39 cellular contexts compared by ENCODE assay signal in genomic region chr15:72468103-72468502, GRCh38.
"Had no signal": no experiment of that assay in that cellular context is flagged by ENCODE, and none has a peak within 500 bp of the region (broad histone marks: within the 10 kb centered on the region; RNA-seq: fewer than 3 reads in every experiment).

No MANE protein-coding gene starts in this region.

- FAIRE-seq: astrocyte, bronchial epithelial cell, colon had no signal

- H3K27ac Mint-ChIP-seq: activated naive CD4-positive, alpha-beta T cell treated with anti-CD3 and anti-CD28 coated beads for 36 hours; activated naive CD4-positive, alpha-beta T cell treated with anti-CD3 and anti-CD28 coated beads, Interleukin-2, amount 10 ng/mL, durations not matched to agents 7 days and 5 days; activated naive CD4-positive, alpha-beta T cell treated with anti-CD3 and anti-CD28 coated beads, Interleukin-2, amount 50 U/mL, for 24 hours; activated naive CD4-positive, alpha-beta T cell treated with anti-CD3 and anti-CD28 coated beads, Interleukin-2, amount 50 U/mL, for 72 hours; activated naive CD8-positive, alpha-beta T cell treated with anti-CD3 and anti-CD28 coated beads for 36 hours; activated naive CD8-positive, alpha-beta T cell treated with anti-CD3 and anti-CD28 coated beads, Interleukin-2, amount 10 ng/mL, durations not matched to agents 7 days and 5 days; activated naive CD8-positive, alpha-beta T cell treated with anti-CD3 and anti-CD28 coated beads, Interleukin-2, amount 50 U/mL, for 24 hours; activated T-cell treated with anti-CD3 and anti-CD28 coated beads, Interleukin-2, amount 50 U/mL, for 24 hours; activated T-helper 1 cell treated with anti-CD3 and anti-CD28 coated beads, Interleukin-12 subunit alpha, Interleukin-12 subunit beta, Interleukin-2, Interleukin-4 antibody, amounts not matched to agents 30 ng/mL and 10 ng/mL and 1 ng/mL, durations not matched to agents 14 hours and 24 hours and 36 hours; activated T-helper 17 cell treated with anti-CD3 and anti-CD28 coated beads, Interleukin-2, amount 50 U/mL, for 72 hours; activated T-helper 2 cell treated with anti-CD3 and anti-CD28 coated beads, Interferon-gamma antibody, Interleukin-2, Interleukin-4, amounts not matched to agents 10 μg/mL and 5 μg/mL and 100 μg/mL, durations not matched to agents 14 hours and 24 hours and 36 hours; brain had no signal

- H3K9me3 Mint-ChIP-seq: activated naive CD4-positive, alpha-beta T cell treated with anti-CD3 and anti-CD28 coated beads for 36 hours; activated naive CD4-positive, alpha-beta T cell treated with anti-CD3 and anti-CD28 coated beads, Interleukin-2, amount 10 ng/mL, durations not matched to agents 7 days and 5 days; activated naive CD4-positive, alpha-beta T cell treated with anti-CD3 and anti-CD28 coated beads, Interleukin-2, amount 50 U/mL, for 24 hours; activated naive CD4-positive, alpha-beta T cell treated with anti-CD3 and anti-CD28 coated beads, Interleukin-2, amount 50 U/mL, for 72 hours; activated naive CD8-positive, alpha-beta T cell treated with anti-CD3 and anti-CD28 coated beads for 36 hours; activated naive CD8-positive, alpha-beta T cell treated with anti-CD3 and anti-CD28 coated beads, Interleukin-2, amount 10 ng/mL, durations not matched to agents 7 days and 5 days; activated naive CD8-positive, alpha-beta T cell treated with anti-CD3 and anti-CD28 coated beads, Interleukin-2, amount 50 U/mL, for 24 hours; activated T-cell treated with anti-CD3 and anti-CD28 coated beads, Interleukin-2, amount 50 U/mL, for 24 hours; activated T-cell treated with anti-CD3 and anti-CD28 coated beads, Interleukin-2, amount 50 U/mL, for 4 hours; activated T-helper 1 cell treated with anti-CD3 and anti-CD28 coated beads, Interleukin-12 subunit alpha, Interleukin-12 subunit beta, Interleukin-2, Interleukin-4 antibody, amounts not matched to agents 30 ng/mL and 10 ng/mL and 1 ng/mL, durations not matched to agents 14 hours and 24 hours and 36 hours; activated T-helper 17 cell treated with anti-CD3 and anti-CD28 coated beads, Interleukin-2, amount 50 U/mL, for 72 hours; activated T-helper 2 cell treated with anti-CD3 and anti-CD28 coated beads, Interferon-gamma antibody, Interleukin-2, Interleukin-4, amounts not matched to agents 10 μg/mL and 5 μg/mL and 100 μg/mL, durations not matched to agents 14 hours and 24 hours and 36 hours; brain; central memory CD8-positive, alpha-beta T cell had no signal

- H3K27ac ChIP-seq: adrenal gland, ascending aorta, body of pancreas, brain microvascular endothelial cell, breast epithelium, cardiac muscle cell had no signal

- H3K36me3 Mint-ChIP-seq: activated naive CD4-positive, alpha-beta T cell treated with anti-CD3 and anti-CD28 coated beads, Interleukin-2, amount 10 ng/mL, durations not matched to agents 7 days and 5 days; activated naive CD4-positive, alpha-beta T cell treated with anti-CD3 and anti-CD28 coated beads, Interleukin-2, amount 50 U/mL, for 24 hours; activated naive CD4-positive, alpha-beta T cell treated with anti-CD3 and anti-CD28 coated beads, Interleukin-2, amount 50 U/mL, for 72 hours; activated naive CD8-positive, alpha-beta T cell treated with anti-CD3 and anti-CD28 coated beads for 36 hours; activated naive CD8-positive, alpha-beta T cell treated with anti-CD3 and anti-CD28 coated beads, Interleukin-2, amount 10 ng/mL, durations not matched to agents 7 days and 5 days; brain had no signal

- ATAC-seq: activated naive CD4-positive, alpha-beta T cell treated with anti-CD3 and anti-CD28 coated beads, Interleukin-2, amount 50 U/mL, for 72 hours; activated naive CD8-positive, alpha-beta T cell treated with anti-CD3 and anti-CD28 coated beads, Interleukin-2, amount 50 U/mL, for 24 hours; activated T-cell treated with anti-CD3 and anti-CD28 coated beads, Interleukin-2, amount 50 U/mL, for 4 hours; activated T-helper 17 cell treated with anti-CD3 and anti-CD28 coated beads, Interleukin-2, amount 50 U/mL, for 72 hours; body of pancreas had no signal

- H3K4me1 ChIP-seq: breast epithelium had no signal

- DNase-seq: activated effector memory CD4-positive, alpha-beta T cell treated with anti-CD3 and anti-CD28 coated beads, Interleukin-2, amount 50 U/mL, for 16 hours; activated effector memory CD4-positive, alpha-beta T cell treated with Interleukin-2 at 50 U/mL for 16 hours; activated gamma-delta T cell; activated gamma-delta T cell treated with Interleukin-2 at 50 U/mL for 16 hours; activated naive CD4-positive, alpha-beta T cell; activated naive CD4-positive, alpha-beta T cell treated with anti-CD3 and anti-CD28 coated beads for 36 hours; activated naive CD4-positive, alpha-beta T cell treated with anti-CD3 and anti-CD28 coated beads, Interleukin-2, amount 10 ng/mL, durations not matched to agents 7 days and 5 days; activated naive CD4-positive, alpha-beta T cell treated with anti-CD3 and anti-CD28 coated beads, Interleukin-2, amount 50 U/mL, for 16 hours; activated naive CD4-positive, alpha-beta T cell treated with Interleukin-2 at 50 U/mL for 16 hours; activated naive CD8-positive, alpha-beta T cell treated with anti-CD3 and anti-CD28 coated beads for 36 hours; activated naive CD8-positive, alpha-beta T cell treated with anti-CD3 and anti-CD28 coated beads, Interleukin-2, amount 10 ng/mL, durations not matched to agents 7 days and 5 days; activated naive CD8-positive, alpha-beta T cell treated with anti-CD3 and anti-CD28 coated beads, Interleukin-2, amount 50 U/mL, for 24 hours; activated T-cell treated with anti-CD3 and anti-CD28 coated beads, Interleukin-2, amount 50 U/mL, for 24 hours; activated T-cell treated with anti-CD3 and anti-CD28 coated beads, Interleukin-2, amount 50 U/mL, for 4 hours; activated T-cell treated with anti-CD3 and anti-CD28 coated beads, Interleukin-2, amount 50 U/mL, for 48 hours; adrenal gland; amniotic stem cell; amygdala; anterior cingulate cortex; aorta; body of pancreas; brain microvascular endothelial cell; caudate nucleus; central memory CD4-positive, alpha-beta T cell; cerebellar nuclear complex had no signal

- H3K9me3 ChIP-seq: adrenal gland, ascending aorta, body of pancreas, breast epithelium had no signal

- H3K36me3 ChIP-seq: ascending aorta, brain microvascular endothelial cell, breast epithelium, cardiac muscle cell had no signal

- H3K27me3 ChIP-seq: adrenal gland, ascending aorta, body of pancreas, brain microvascular endothelial cell, breast epithelium, cardiac muscle cell had no signal

- H3K27me3 Mint-ChIP-seq: activated naive CD4-positive, alpha-beta T cell treated with anti-CD3 and anti-CD28 coated beads, Interleukin-2, amount 10 ng/mL, durations not matched to agents 7 days and 5 days; activated naive CD4-positive, alpha-beta T cell treated with anti-CD3 and anti-CD28 coated beads, Interleukin-2, amount 50 U/mL, for 24 hours; activated naive CD8-positive, alpha-beta T cell; activated naive CD8-positive, alpha-beta T cell treated with anti-CD3 and anti-CD28 coated beads for 36 hours; activated naive CD8-positive, alpha-beta T cell treated with anti-CD3 and anti-CD28 coated beads, Interleukin-2, amount 10 ng/mL, durations not matched to agents 7 days and 5 days; activated naive CD8-positive, alpha-beta T cell treated with anti-CD3 and anti-CD28 coated beads, Interleukin-2, amount 50 U/mL, for 24 hours; activated T-cell treated with anti-CD3 and anti-CD28 coated beads, Interleukin-2, amount 50 U/mL, for 24 hours; activated T-helper 17 cell treated with anti-CD3 and anti-CD28 coated beads, Interleukin-2, amount 50 U/mL, for 72 hours; brain; central memory CD8-positive, alpha-beta T cell had no signal

- H3K4me3 ChIP-seq: adrenal gland, ascending aorta, body of pancreas, breast epithelium, cardiac muscle cell had no signal

- H3K4me3 Mint-ChIP-seq: activated naive CD4-positive, alpha-beta T cell treated with anti-CD3 and anti-CD28 coated beads for 36 hours; activated naive CD4-positive, alpha-beta T cell treated with anti-CD3 and anti-CD28 coated beads, Interleukin-2, amount 10 ng/mL, durations not matched to agents 7 days and 5 days; activated naive CD4-positive, alpha-beta T cell treated with anti-CD3 and anti-CD28 coated beads, Interleukin-2, amount 50 U/mL, for 24 hours; activated naive CD8-positive, alpha-beta T cell; activated naive CD8-positive, alpha-beta T cell treated with anti-CD3 and anti-CD28 coated beads for 36 hours; activated naive CD8-positive, alpha-beta T cell treated with anti-CD3 and anti-CD28 coated beads, Interleukin-2, amount 10 ng/mL, durations not matched to agents 7 days and 5 days; activated naive CD8-positive, alpha-beta T cell treated with anti-CD3 and anti-CD28 coated beads, Interleukin-2, amount 50 U/mL, for 24 hours; activated T-cell treated with anti-CD3 and anti-CD28 coated beads, Interleukin-2, amount 50 U/mL, for 24 hours; activated T-cell treated with anti-CD3 and anti-CD28 coated beads, Interleukin-2, amount 50 U/mL, for 4 hours; activated T-helper 1 cell treated with anti-CD3 and anti-CD28 coated beads, Interleukin-12 subunit alpha, Interleukin-12 subunit beta, Interleukin-2, Interleukin-4 antibody, amounts not matched to agents 30 ng/mL and 10 ng/mL and 1 ng/mL, durations not matched to agents 14 hours and 24 hours and 36 hours; activated T-helper 17 cell treated with anti-CD3 and anti-CD28 coated beads, Interleukin-2, amount 50 U/mL, for 72 hours; central memory CD8-positive, alpha-beta T cell had no signal
